Comparison of ENCODE assay signal across 21 cellular contexts in genomic region chr1:94688646-94689045, GRCh38.
DNase-seq lines count a peak whose midpoint lies in the region; ATAC-seq and TF ChIP-seq lines count a peak whose summit lies in the region.
"Had no signal": no experiment of that assay in that cellular context is flagged by ENCODE, and none has a peak within 500 bp of the region (broad histone marks: within the 10 kb centered on the region; RNA-seq: fewer than 3 reads in every experiment).

No MANE protein-coding gene starts in this region.

- WGBS in mesendoderm (ENCODE audit: extremely low coverage, insufficient coverage, low lambda C conversion rate) = no CpG with 5 or more reads among the region's 3 CpGs

- no peaks in the 10 kb centered on the region for H4K20me1 ChIP-seq in osteoblast (ENCODE audit: insufficient read depth, low read length)

- H2BK15ac ChIP-seq in mesendoderm (replicated peaks; ENCODE audit: low read depth) = no peak overlapping the region

- no peak overlapping the region for H4K5ac ChIP-seq in mesendoderm (ENCODE audit: low read length)

- no peak overlapping the region for H2AK5ac ChIP-seq in mesendoderm (ENCODE audit: low read length)

- H3K4me1 ChIP-seq in mesendoderm (ENCODE audit: control insufficient read depth, low read depth, low read length) (peaks cover 1% of the 10 kb centered on the region), uterus (no peaks in the 10 kb centered on the region), osteoblast (ENCODE audit: insufficient read depth, low read length) (peaks cover 12% of the 10 kb centered on the region)

- no peak overlapping the region for H2BK5ac ChIP-seq in mesendoderm (ENCODE audit: low read length)

- no peak overlapping the region for H3K18ac ChIP-seq in mesendoderm (ENCODE audit: low read length)

- H2AFZ ChIP-seq in osteoblast (ENCODE audit: low read length) = no peak overlapping the region
- H2AFZ ChIP-seq: hepatocyte had no signal

- no peak overlapping the region for H3K27ac ChIP-seq in mesendoderm (ENCODE audit: low read depth, low read length)
- peak overlapping the region; percentile 76 to 77 for H3K27ac ChIP-seq in uterus
- no peak overlapping the region for H3K27ac ChIP-seq in osteoblast (ENCODE audit: low read depth, low read length)
- H3K27ac ChIP-seq: 22Rv1 had no signal

- ATAC-seq in GM21576 (IDR thresholded peaks at IDR 0.05; ENCODE audit: unreplicated experiment) (no peak), left ventricle myocardium superior (no peak)
- ATAC-seq: activated T-cell treated with anti-CD3 and anti-CD28 coated beads, Interleukin-2, amount 50 U/mL, for 72 hours; left colon; right cardiac atrium had no signal

- H3K79me2 ChIP-seq in mesendoderm (ENCODE audit: control insufficient read depth, insufficient read depth, low read length) = no peaks in the 10 kb centered on the region
- no peaks in the 10 kb centered on the region for H3K79me2 ChIP-seq in osteoblast (ENCODE audit: insufficient read depth, low read length)
- H3K79me2 ChIP-seq: hepatocyte had no signal

- no peaks in the 10 kb centered on the region for H3K79me1 ChIP-seq in mesendoderm (ENCODE audit: low read length)

- H3K4ac ChIP-seq in mesendoderm (ENCODE audit: low read depth, low read length) = no peak overlapping the region

- H3K27me3 ChIP-seq in mesendoderm (ENCODE audit: insufficient read depth, low read length, poor library complexity) = no peaks in the 10 kb centered on the region
- H3K27me3 ChIP-seq in uterus = no peaks in the 10 kb centered on the region
- peaks cover 10% of the 10 kb centered on the region for H3K27me3 ChIP-seq in osteoblast (ENCODE audit: insufficient read depth, low read length)
- H3K27me3 ChIP-seq: hepatocyte had no signal

- H2BK120ac ChIP-seq in mesendoderm (ENCODE audit: low read depth, low read length) = no peak overlapping the region

- no peak overlapping the region for H3K4me3 ChIP-seq in mesendoderm (ENCODE audit: low read length)
- no peak overlapping the region for H3K4me3 ChIP-seq in uterus
- H3K4me3 ChIP-seq in osteoblast (ENCODE audit: insufficient read depth, low read length) = no peak overlapping the region
- H3K4me3 ChIP-seq: hepatocyte had no signal

- H3K4me2 ChIP-seq in mesendoderm (ENCODE audit: low read length) = no peak overlapping the region
- H3K4me2 ChIP-seq in osteoblast (ENCODE audit: insufficient read depth, low read length) = no peak overlapping the region
- H3K4me2 ChIP-seq: hepatocyte had no signal

- H3K9me3 ChIP-seq in uterus (no peaks in the 10 kb centered on the region), osteoblast (ENCODE audit: low read depth, low read length) (no peaks in the 10 kb centered on the region)

- peak in 2 of 3 experiments; percentile 25 to 72 for DNase-seq in NCI-H1417 (lab: John Stamatoyannopoulos, UW)
- no peak for DNase-seq in NCI-H1417 treated with DMSO at 0.1 percent for 48 hours (lab: John Stamatoyannopoulos, UW)
- DNase-seq in ecto neural progenitor cell (ENCODE audit: low spot score) = peak; percentile 69
- DNase-seq in mesendoderm = peak; percentile 95
- no peak for DNase-seq in uterus
- DNase-seq in osteoblast (ENCODE audit: insufficient read length, low spot score, missing footprints) = no peak
- no peak for DNase-seq in left ventricle myocardium superior
- DNase-seq: activated CD4-positive, alpha-beta T cell treated with anti-CD3 and anti-CD28 coated beads for 1 hour; activated naive CD4-positive, alpha-beta T cell treated with anti-CD3 and anti-CD28 coated beads, Interleukin-2, amount 50 U/mL, for 16 hours; activated T-cell treated with anti-CD3 and anti-CD28 coated beads, Interleukin-2, amount 50 U/mL, for 72 hours; AML-193; DMS79; left colon; NCI-H1048; NCI-H446; nucleus accumbens; right cardiac atrium; RPMI8226 had no signal

- TF ChIP-seq POLR2A in uterus (IDR thresholded peaks at IDR 0.05) = no peak

- intact Hi-C loops in uterus (cut with DNase I; ENCODE audit: low total_unique reads) (no loop called here), left ventricle myocardium superior (cut with micrococcal nuclease) (no loop called here)

- H3K36me3 ChIP-seq in mesendoderm (ENCODE audit: control insufficient read depth, insufficient read depth, low read length) (no peaks in the 10 kb centered on the region), uterus (no peaks in the 10 kb centered on the region), osteoblast (ENCODE audit: insufficient read depth, low read length) (no peaks in the 10 kb centered on the region)

- no peak overlapping the region for H3K9ac ChIP-seq in mesendoderm (ENCODE audit: low read length)

- TF ChIP-seq CTCF in uterus (IDR thresholded peaks at IDR 0.05) (no peak), osteoblast (IDR thresholded peaks at IDR 0.05; ENCODE audit: extremely low read depth, low read depth, low read length) (no peak)

- H4K8ac ChIP-seq in mesendoderm (ENCODE audit: low read depth, low read length) = no peak overlapping the region

- H3K23ac ChIP-seq in mesendoderm (ENCODE audit: low read length) = no peak overlapping the region

- H3K56ac ChIP-seq in mesendoderm (ENCODE audit: low read length) = no peak overlapping the region

Comparison
In these comparisons a context has a peak if more than half of its experiments do, and no peak if none do; other contexts are left out.
1. DNase-seq: peak in NCI-H1417 (2 of 3), ecto neural progenitor cell (single experiment) and mesendoderm (single experiment); none in NCI-H1417 treated with DMSO at 0.1 percent for 48 hours (single experiment), uterus (0 of 2), osteoblast (single experiment) and left ventricle myocardium superior (single experiment).
2. H3K27ac ChIP-seq: peak in uterus (2 of 2); none in mesendoderm (single experiment) and osteoblast (single experiment).